In genomic region chr18:57585421-57585820, GRCh38 we compare ENCODE assay signal across 8 cellular contexts. TPM values are rescaled to one million over a fixed set of nuclear protein-coding genes. Genes with fewer than 3 reads are reported as not detected.
DNase-seq lines count a peak whose midpoint lies in the region; ATAC-seq and TF ChIP-seq lines count a peak whose summit lies in the region.

No MANE protein-coding gene starts in this region.

- peaks cover 5% of the 10 kb centered on the region; the same call in 1 of the 2 replicates for H3K4me1 ChIP-seq in iPS-20b (ENCODE audit: insufficient read depth, low read length)
- H3K4me1 ChIP-seq in stomach smooth muscle (ENCODE audit: control insufficient read depth, insufficient read depth, low read length) = peaks cover 15% of the 10 kb centered on the region
- peaks cover 6 to 12% of the 10 kb centered on the region in 2 donors for H3K4me1 ChIP-seq in adrenal gland (replicated peaks in 1 of 2)

- H3K9me3 Mint-ChIP-seq in activated CD4-positive, alpha-beta T cell treated with anti-CD3 and anti-CD28 coated beads, Interleukin-2, amount 10 ng/mL, durations not matched to agents 24 days and 14 days = no peaks in the 10 kb centered on the region
- H3K9me3 Mint-ChIP-seq in activated T-helper 1 cell treated with anti-CD3 and anti-CD28 coated beads, Interleukin-12 subunit alpha, Interleukin-12 subunit beta, Interleukin-2, Interleukin-4 antibody, amounts not matched to agents 30 ng/mL and 10 ng/mL and 1 ng/mL, durations not matched to agents 14 hours and 24 hours and 36 hours = no peaks in the 10 kb centered on the region

- H3K27ac ChIP-seq in iPS-20b (ENCODE audit: low read length) = no peak overlapping the region
- H3K27ac ChIP-seq in stomach smooth muscle (ENCODE audit: low read length) = no peak overlapping the region
- H3K27ac ChIP-seq in adrenal gland = no peak overlapping the region

- ATAC-seq in GM21737 (IDR thresholded peaks at IDR 0.05; ENCODE audit: unreplicated experiment) = no peak

- H3K36me3 Mint-ChIP-seq in activated CD4-positive, alpha-beta T cell treated with anti-CD3 and anti-CD28 coated beads, Interleukin-2, amount 10 ng/mL, durations not matched to agents 24 days and 14 days (ENCODE audit: low read depth) = peaks cover 10% of the 10 kb centered on the region
- no peaks in the 10 kb centered on the region for H3K36me3 Mint-ChIP-seq in activated T-helper 1 cell treated with anti-CD3 and anti-CD28 coated beads, Interleukin-12 subunit alpha, Interleukin-12 subunit beta, Interleukin-2, Interleukin-4 antibody, amounts not matched to agents 30 ng/mL and 10 ng/mL and 1 ng/mL, durations not matched to agents 14 hours and 24 hours and 36 hours (ENCODE audit: low read depth)

- H3K36me3 ChIP-seq in iPS-20b (ENCODE audit: insufficient read depth, low read depth, low read length) (no peaks in the 10 kb centered on the region), stomach smooth muscle (ENCODE audit: control insufficient read depth in 2 of 2, insufficient read depth in 2 of 2, low read length in 2 of 2) (peaks cover 4% of the 10 kb centered on the region in 2 donors), adrenal gland (replicated peaks in 1 of 2) (no peaks in the 10 kb centered on the region)

- H3K4me3 Mint-ChIP-seq in activated CD4-positive, alpha-beta T cell treated with anti-CD3 and anti-CD28 coated beads, Interleukin-2, amount 10 ng/mL, durations not matched to agents 24 days and 14 days = peak overlapping the region; percentile 85
- peak overlapping the region; percentile 86 for H3K4me3 Mint-ChIP-seq in activated T-helper 1 cell treated with anti-CD3 and anti-CD28 coated beads, Interleukin-12 subunit alpha, Interleukin-12 subunit beta, Interleukin-2, Interleukin-4 antibody, amounts not matched to agents 30 ng/mL and 10 ng/mL and 1 ng/mL, durations not matched to agents 14 hours and 24 hours and 36 hours

- peak overlapping the region; percentile 72; the same call in 1 of the 2 replicates for H3K9ac ChIP-seq in iPS-20b (ENCODE audit: low read depth, low read length)
- peak overlapping the region; percentile 83 to 90 for H3K9ac ChIP-seq in stomach smooth muscle (ENCODE audit: low read length in 2 of 2)

- no peak for TF ChIP-seq CTCF in adrenal gland (IDR thresholded peaks at IDR 0.05)

- H3K27me3 ChIP-seq in iPS-20b (ENCODE audit: insufficient read depth, low read length) = no peaks in the 10 kb centered on the region
- no peaks in the 10 kb centered on the region for H3K27me3 ChIP-seq in stomach smooth muscle (ENCODE audit: control insufficient read depth in 1 of 2, insufficient read depth in 2 of 2, low read length in 2 of 2)
- H3K27me3 ChIP-seq in adrenal gland = no peaks in the 10 kb centered on the region

- no peaks in the 10 kb centered on the region for H3K27me3 Mint-ChIP-seq in activated CD4-positive, alpha-beta T cell treated with anti-CD3 and anti-CD28 coated beads, Interleukin-2, amount 10 ng/mL, durations not matched to agents 24 days and 14 days
- H3K27me3 Mint-ChIP-seq in activated T-helper 1 cell treated with anti-CD3 and anti-CD28 coated beads, Interleukin-12 subunit alpha, Interleukin-12 subunit beta, Interleukin-2, Interleukin-4 antibody, amounts not matched to agents 30 ng/mL and 10 ng/mL and 1 ng/mL, durations not matched to agents 14 hours and 24 hours and 36 hours (ENCODE audit: insufficient read depth) = no peaks in the 10 kb centered on the region

- H3K4me3 ChIP-seq in iPS-20b (ENCODE audit: low read length) (peak overlapping the region; percentile 84), stomach smooth muscle (ENCODE audit: low read length in 2 of 2) (peak overlapping the region; percentile 65 to 88), adrenal gland (peak overlapping the region in 1 of 4 donors; percentile 91)

- no peak for DNase-seq in activated CD4-positive, alpha-beta T cell treated with anti-CD3 and anti-CD28 coated beads, Interleukin-2, amount 10 ng/mL, durations not matched to agents 24 days and 14 days
- DNase-seq in activated CD4-positive, alpha-beta T cell treated with anti-CD3 and anti-CD28 coated beads for 1 hour = no peak
- DNase-seq in activated T-helper 1 cell treated with anti-CD3 and anti-CD28 coated beads, Interleukin-12 subunit alpha, Interleukin-12 subunit beta, Interleukin-2, Interleukin-4 antibody, amounts not matched to agents 30 ng/mL and 10 ng/mL and 1 ng/mL, durations not matched to agents 14 hours and 24 hours and 36 hours (ENCODE audit: low spot score) = no peak
- DNase-seq in adrenal gland = no peak
- DNase-seq in AML-193 (lab: John Stamatoyannopoulos, UW) = no peak

- 54 to 73% (median 62%) methylated on average over 8 to 9 of the region's 9 CpGs for WGBS in adrenal gland, 4 donors

- no peak overlapping the region for H3K27ac Mint-ChIP-seq in activated CD4-positive, alpha-beta T cell treated with anti-CD3 and anti-CD28 coated beads, Interleukin-2, amount 10 ng/mL, durations not matched to agents 24 days and 14 days
- no peak overlapping the region for H3K27ac Mint-ChIP-seq in activated T-helper 1 cell treated with anti-CD3 and anti-CD28 coated beads, Interleukin-12 subunit alpha, Interleukin-12 subunit beta, Interleukin-2, Interleukin-4 antibody, amounts not matched to agents 30 ng/mL and 10 ng/mL and 1 ng/mL, durations not matched to agents 14 hours and 24 hours and 36 hours

- intact Hi-C loops in activated CD4-positive, alpha-beta T cell treated with anti-CD3 and anti-CD28 coated beads, Interleukin-2, amount 10 ng/mL, durations not matched to agents 24 days and 14 days (cut with micrococcal nuclease) = loop anchor here (10.0 kb wide), 1 partner anchor 951 kb away; the partner anchor contains the start of gene TXNL1
- intact Hi-C loops in activated T-helper 1 cell treated with anti-CD3 and anti-CD28 coated beads, Interleukin-12 subunit alpha, Interleukin-12 subunit beta, Interleukin-2, Interleukin-4 antibody, amounts not matched to agents 30 ng/mL and 10 ng/mL and 1 ng/mL, durations not matched to agents 14 hours and 24 hours and 36 hours (cut with micrococcal nuclease) = loop anchor here (5.0 to 10.0 kb wide), 2 partner anchors 272 to 2001 kb away; partner anchors contain the start of gene TCF4
- intact Hi-C loops in adrenal gland (cut with DNase I) = no loop called here

- TF ChIP-seq POLR2A in adrenal gland (IDR thresholded peaks at IDR 0.05) = no peak

- H3K4me1 Mint-ChIP-seq in activated CD4-positive, alpha-beta T cell treated with anti-CD3 and anti-CD28 coated beads, Interleukin-2, amount 10 ng/mL, durations not matched to agents 24 days and 14 days = peaks cover 23% of the 10 kb centered on the region
- peaks cover 26% of the 10 kb centered on the region for H3K4me1 Mint-ChIP-seq in activated T-helper 1 cell treated with anti-CD3 and anti-CD28 coated beads, Interleukin-12 subunit alpha, Interleukin-12 subunit beta, Interleukin-2, Interleukin-4 antibody, amounts not matched to agents 30 ng/mL and 10 ng/mL and 1 ng/mL, durations not matched to agents 14 hours and 24 hours and 36 hours (ENCODE audit: low read depth)

- no peaks in the 10 kb centered on the region for H3K9me3 ChIP-seq in iPS-20b (ENCODE audit: insufficient read depth, low read depth, low read length)
- no peaks in the 10 kb centered on the region for H3K9me3 ChIP-seq in stomach smooth muscle (ENCODE audit: control insufficient read depth in 2 of 2, low read length in 2 of 2)
- H3K9me3 ChIP-seq in adrenal gland (replicated peaks in 1 of 3) = no peaks in the 10 kb centered on the region

RNA-seq across cellular contexts. Expression of gene FECH, which starts 1.1 kb away (rescaled TPM):
- 22.4 and 25.1 TPM in 2 replicates for total RNA-seq in activated CD4-positive, alpha-beta T cell treated with anti-CD3 and anti-CD28 coated beads, Interleukin-2, amount 10 ng/mL, durations not matched to agents 24 days and 14 days
- total RNA-seq in activated T-helper 1 cell treated with anti-CD3 and anti-CD28 coated beads, Interleukin-12 subunit alpha, Interleukin-12 subunit beta, Interleukin-2, Interleukin-4 antibody, amounts not matched to agents 30 ng/mL and 10 ng/mL and 1 ng/mL, durations not matched to agents 14 hours and 24 hours and 36 hours = 21.7 and 23.5 TPM in 2 replicates
- 100 to 1,000 TPM in 1 of 8 donors, 10 to 100 TPM in 7; 36.3 to 247 (median 47.4) TPM for total RNA-seq in adrenal gland
- polyA plus RNA-seq in adrenal gland = 10 to 100 TPM in 1 of 3 donors, 1 to 10 TPM in 2; 6.4 to 45.7 (median 7.2) TPM

RNA-seq across cellular contexts. Expression of gene NARS1, which starts 36.2 kb away (rescaled TPM):
- 125 and 129 TPM in 2 replicates for total RNA-seq in activated CD4-positive, alpha-beta T cell treated with anti-CD3 and anti-CD28 coated beads, Interleukin-2, amount 10 ng/mL, durations not matched to agents 24 days and 14 days
- 121 and 133 TPM in 2 replicates for total RNA-seq in activated T-helper 1 cell treated with anti-CD3 and anti-CD28 coated beads, Interleukin-12 subunit alpha, Interleukin-12 subunit beta, Interleukin-2, Interleukin-4 antibody, amounts not matched to agents 30 ng/mL and 10 ng/mL and 1 ng/mL, durations not matched to agents 14 hours and 24 hours and 36 hours
- total RNA-seq in adrenal gland = 100 to 1,000 TPM in 4 of 8 donors, 10 to 100 TPM in 4; 82.4 to 125 (median 96.3) TPM
- polyA plus RNA-seq in adrenal gland = 100 to 1,000 TPM in 1 of 3 donors, 10 to 100 TPM in 2; 57.4 to 240 (median 72.2) TPM

Comparison
In these comparisons a context has a peak if more than half of its experiments do, and no peak if none do; other contexts are left out.
1. intact Hi-C loops: an anchor here in activated CD4-positive, alpha-beta T cell treated with anti-CD3 and anti-CD28 coated beads, Interleukin-2, amount 10 ng/mL, durations not matched to agents 24 days and 14 days (10.0 kb wide) and activated T-helper 1 cell treated with anti-CD3 and anti-CD28 coated beads, Interleukin-12 subunit alpha, Interleukin-12 subunit beta, Interleukin-2, Interleukin-4 antibody, amounts not matched to agents 30 ng/mL and 10 ng/mL and 1 ng/mL, durations not matched to agents 14 hours and 24 hours and 36 hours (5.0 to 10.0 kb wide); none called in adrenal gland.